23 cellular contexts compared by ENCODE assay signal in genomic region chr14:101451166-101451565, GRCh38.
"Had no signal": no experiment of that assay in that cellular context is flagged by ENCODE, and none has a peak within 500 bp of the region (broad histone marks: within the 10 kb centered on the region; RNA-seq: fewer than 3 reads in every experiment).

No MANE protein-coding gene starts in this region.

- H3K9me3 ChIP-seq: gastrocnemius medialis, ovary, psoas muscle, thyroid gland, vagina had no signal

- H3K36me3 Mint-ChIP-seq: memory B cell, natural killer cell had no signal

- H3K4me3 ChIP-seq: gastrocnemius medialis, lung, ovary, psoas muscle, skin epidermis, thyroid gland, vagina had no signal

- H3K27ac Mint-ChIP-seq: dendritic cell treated with granulocyte-macrophage colony-stimulating factor and Interleukin-4, amounts not matched to agents 40 ng/mL and 50 ng/mL, for 4 days; endodermal cell; memory B cell; natural killer cell had no signal

- H3K36me3 ChIP-seq: gastrocnemius medialis, ovary, thyroid gland, vagina had no signal

- H3K27ac ChIP-seq: epithelial cell of prostate, gastrocnemius medialis, ovary, psoas muscle, skin epidermis, thyroid gland, vagina had no signal

- H3K9me3 Mint-ChIP-seq: dendritic cell treated with granulocyte-macrophage colony-stimulating factor and Interleukin-4, amounts not matched to agents 40 ng/mL and 50 ng/mL, for 4 days; endodermal cell; natural killer cell; stimulated activated naive CD8-positive, alpha-beta T cell treated with anti-CD3 and anti-CD28 coated beads, Interleukin-15, amount 100 ng/mL, for 72 hours had no signal

- H3K4me1 ChIP-seq: gastrocnemius medialis, psoas muscle, thyroid gland, vagina had no signal

- DNase-seq: effector CD8-positive, alpha-beta T cell; endodermal cell; foreskin fibroblast; gastrocnemius medialis; natural killer cell; occipital lobe; ovary; posterior cingulate gyrus; psoas muscle; right cardiac atrium; stimulated activated CD4-positive, alpha-beta T cell treated with anti-CD3 and anti-CD28 coated beads, Interleukin-15, amount 100 ng/mL, for 24 hours; stimulated activated CD4-positive, alpha-beta T cell treated with anti-CD3 and anti-CD28 coated beads, Interleukin-2, amount 100 ng/mL, for 48 hours; stimulated activated naive CD4-positive, alpha-beta T cell; stimulated activated naive CD8-positive, alpha-beta T cell treated with anti-CD3 and anti-CD28 coated beads, Interleukin-15, amount 100 ng/mL, for 72 hours; thyroid gland; trophoblast cell had no signal

- ATAC-seq: esophagus mucosa; gastrocnemius medialis; natural killer cell; psoas muscle; right cardiac atrium; stimulated activated naive CD8-positive, alpha-beta T cell treated with anti-CD3 and anti-CD28 coated beads, Interleukin-15, amount 100 ng/mL, for 72 hours had no signal

- H3K4me3 Mint-ChIP-seq: dendritic cell treated with granulocyte-macrophage colony-stimulating factor and Interleukin-4, amounts not matched to agents 40 ng/mL and 50 ng/mL, for 4 days; endodermal cell; memory B cell; natural killer cell; stimulated activated naive CD8-positive, alpha-beta T cell treated with anti-CD3 and anti-CD28 coated beads, Interleukin-15, amount 100 ng/mL, for 72 hours had no signal

- H3K4me1 Mint-ChIP-seq: memory B cell, natural killer cell had no signal

- H3K27me3 ChIP-seq: ovary, thyroid gland, vagina had no signal
